In the genomic region with DNA sequence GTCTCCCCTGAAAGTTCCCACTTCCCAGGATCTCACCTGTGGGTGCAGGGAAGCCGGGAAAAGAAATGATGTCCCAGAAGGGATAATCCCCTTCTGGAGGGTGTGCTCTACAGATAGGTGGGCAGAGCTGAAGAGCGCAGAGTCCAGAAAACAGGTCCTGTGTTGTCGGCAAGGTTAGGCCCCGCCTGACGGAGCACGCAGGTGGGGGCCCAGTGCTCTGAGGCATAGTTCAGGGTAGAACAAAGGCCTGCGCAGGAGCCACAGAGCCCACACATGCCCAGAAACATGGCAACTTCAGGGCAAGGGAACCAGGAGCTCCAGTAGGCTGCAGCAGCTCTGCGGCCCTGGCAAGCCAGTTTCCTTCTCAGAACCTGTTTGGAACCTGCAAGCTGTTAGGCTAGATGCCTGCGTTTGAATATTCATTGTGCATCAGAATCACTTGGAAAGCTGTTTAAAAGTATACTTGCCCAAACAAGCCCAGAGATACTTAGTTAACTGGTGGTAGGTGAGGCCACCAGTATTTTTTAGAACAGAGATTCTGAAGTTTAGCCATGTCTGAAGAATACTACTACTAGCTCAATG, we compare ENCODE assay signal across 1 cellular context.
TF ChIP-seq lines count a peak whose summit lies in the region.

No MANE protein-coding gene starts in this region.

TF ChIP-seq in GM23338, 12 proteins besides CTCF, POLR2A, EP300 and RAD21 (continued from another document):
- TF ChIP-seq, protein P1, sequence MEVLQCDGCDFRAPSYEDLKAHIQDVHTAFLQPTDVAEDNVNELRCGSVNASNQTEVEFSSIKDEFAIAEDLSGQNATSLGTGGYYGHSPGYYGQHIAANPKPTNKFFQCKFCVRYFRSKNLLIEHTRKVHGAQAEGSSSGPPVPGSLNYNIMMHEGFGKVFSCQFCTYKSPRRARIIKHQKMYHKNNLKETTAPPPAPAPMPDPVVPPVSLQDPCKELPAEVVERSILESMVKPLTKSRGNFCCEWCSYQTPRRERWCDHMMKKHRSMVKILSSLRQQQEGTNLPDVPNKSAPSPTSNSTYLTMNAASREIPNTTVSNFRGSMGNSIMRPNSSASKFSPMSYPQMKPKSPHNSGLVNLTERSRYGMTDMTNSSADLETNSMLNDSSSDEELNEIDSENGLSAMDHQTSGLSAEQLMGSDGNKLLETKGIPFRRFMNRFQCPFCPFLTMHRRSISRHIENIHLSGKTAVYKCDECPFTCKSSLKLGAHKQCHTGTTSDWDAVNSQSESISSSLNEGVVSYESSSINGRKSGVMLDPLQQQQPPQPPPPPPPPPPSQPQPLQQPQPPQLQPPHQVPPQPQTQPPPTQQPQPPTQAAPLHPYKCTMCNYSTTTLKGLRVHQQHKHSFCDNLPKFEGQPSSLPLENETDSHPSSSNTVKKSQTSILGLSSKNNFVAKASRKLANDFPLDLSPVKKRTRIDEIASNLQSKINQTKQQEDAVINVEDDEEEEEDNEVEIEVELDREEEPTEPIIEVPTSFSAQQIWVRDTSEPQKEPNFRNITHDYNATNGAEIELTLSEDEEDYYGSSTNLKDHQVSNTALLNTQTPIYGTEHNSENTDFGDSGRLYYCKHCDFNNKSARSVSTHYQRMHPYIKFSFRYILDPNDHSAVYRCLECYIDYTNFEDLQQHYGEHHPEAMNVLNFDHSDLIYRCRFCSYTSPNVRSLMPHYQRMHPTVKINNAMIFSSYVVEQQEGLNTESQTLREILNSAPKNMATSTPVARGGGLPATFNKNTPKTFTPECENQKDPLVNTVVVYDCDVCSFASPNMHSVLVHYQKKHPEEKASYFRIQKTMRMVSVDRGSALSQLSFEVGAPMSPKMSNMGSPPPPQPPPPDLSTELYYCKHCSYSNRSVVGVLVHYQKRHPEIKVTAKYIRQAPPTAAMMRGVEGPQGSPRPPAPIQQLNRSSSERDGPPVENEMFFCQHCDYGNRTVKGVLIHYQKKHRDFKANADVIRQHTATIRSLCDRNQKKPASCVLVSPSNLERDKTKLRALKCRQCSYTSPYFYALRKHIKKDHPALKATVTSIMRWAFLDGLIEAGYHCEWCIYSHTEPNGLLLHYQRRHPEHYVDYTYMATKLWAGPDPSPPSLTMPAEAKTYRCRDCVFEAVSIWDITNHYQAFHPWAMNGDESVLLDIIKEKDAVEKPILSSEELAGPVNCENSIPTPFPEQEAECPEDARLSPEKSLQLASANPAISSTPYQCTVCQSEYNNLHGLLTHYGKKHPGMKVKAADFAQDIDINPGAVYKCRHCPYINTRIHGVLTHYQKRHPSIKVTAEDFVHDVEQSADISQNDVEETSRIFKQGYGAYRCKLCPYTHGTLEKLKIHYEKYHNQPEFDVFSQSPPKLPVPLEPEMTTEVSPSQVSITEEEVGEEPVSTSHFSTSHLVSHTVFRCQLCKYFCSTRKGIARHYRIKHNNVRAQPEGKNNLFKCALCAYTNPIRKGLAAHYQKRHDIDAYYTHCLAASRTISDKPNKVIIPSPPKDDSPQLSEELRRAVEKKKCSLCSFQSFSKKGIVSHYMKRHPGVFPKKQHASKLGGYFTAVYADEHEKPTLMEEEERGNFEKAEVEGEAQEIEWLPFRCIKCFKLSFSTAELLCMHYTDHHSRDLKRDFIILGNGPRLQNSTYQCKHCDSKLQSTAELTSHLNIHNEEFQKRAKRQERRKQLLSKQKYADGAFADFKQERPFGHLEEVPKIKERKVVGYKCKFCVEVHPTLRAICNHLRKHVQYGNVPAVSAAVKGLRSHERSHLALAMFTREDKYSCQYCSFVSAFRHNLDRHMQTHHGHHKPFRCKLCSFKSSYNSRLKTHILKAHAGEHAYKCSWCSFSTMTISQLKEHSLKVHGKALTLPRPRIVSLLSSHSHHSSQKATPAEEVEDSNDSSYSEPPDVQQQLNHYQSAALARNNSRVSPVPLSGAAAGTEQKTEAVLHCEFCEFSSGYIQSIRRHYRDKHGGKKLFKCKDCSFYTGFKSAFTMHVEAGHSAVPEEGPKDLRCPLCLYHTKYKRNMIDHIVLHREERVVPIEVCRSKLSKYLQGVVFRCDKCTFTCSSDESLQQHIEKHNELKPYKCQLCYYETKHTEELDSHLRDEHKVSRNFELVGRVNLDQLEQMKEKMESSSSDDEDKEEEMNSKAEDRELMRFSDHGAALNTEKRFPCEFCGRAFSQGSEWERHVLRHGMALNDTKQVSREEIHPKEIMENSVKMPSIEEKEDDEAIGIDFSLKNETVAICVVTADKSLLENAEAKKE (CRISPR knock-in tag; IDR thresholded peaks at IDR 0.05) = no peak
- TF ChIP-seq ZNF331 (CRISPR knock-in tag; IDR thresholded peaks at IDR 0.05; ENCODE audit: low read depth) (no peak), POLR2AphosphoS5 (IDR thresholded peaks at IDR 0.05; ENCODE audit: low read depth) (no peak), EZH2phosphoT487 (IDR thresholded peaks at IDR 0.05; ENCODE audit: unreplicated experiment) (no peak), NANOG (IDR thresholded peaks at IDR 0.05; ENCODE audit: borderline replicate concordance) (no peak), STAT1 (IDR thresholded peaks at IDR 0.05; ENCODE audit: unreplicated experiment) (no peak), ZNF114 (CRISPR knock-in tag; IDR thresholded peaks at IDR 0.05) (no peak), CREB1 (CRISPR knock-in tag; IDR thresholded peaks at IDR 0.05; ENCODE audit: low read depth) (no peak), EZH2 (IDR thresholded peaks at IDR 0.05; ENCODE audit: low read depth, unreplicated experiment) (no peak)
- TF ChIP-seq, protein P2, sequence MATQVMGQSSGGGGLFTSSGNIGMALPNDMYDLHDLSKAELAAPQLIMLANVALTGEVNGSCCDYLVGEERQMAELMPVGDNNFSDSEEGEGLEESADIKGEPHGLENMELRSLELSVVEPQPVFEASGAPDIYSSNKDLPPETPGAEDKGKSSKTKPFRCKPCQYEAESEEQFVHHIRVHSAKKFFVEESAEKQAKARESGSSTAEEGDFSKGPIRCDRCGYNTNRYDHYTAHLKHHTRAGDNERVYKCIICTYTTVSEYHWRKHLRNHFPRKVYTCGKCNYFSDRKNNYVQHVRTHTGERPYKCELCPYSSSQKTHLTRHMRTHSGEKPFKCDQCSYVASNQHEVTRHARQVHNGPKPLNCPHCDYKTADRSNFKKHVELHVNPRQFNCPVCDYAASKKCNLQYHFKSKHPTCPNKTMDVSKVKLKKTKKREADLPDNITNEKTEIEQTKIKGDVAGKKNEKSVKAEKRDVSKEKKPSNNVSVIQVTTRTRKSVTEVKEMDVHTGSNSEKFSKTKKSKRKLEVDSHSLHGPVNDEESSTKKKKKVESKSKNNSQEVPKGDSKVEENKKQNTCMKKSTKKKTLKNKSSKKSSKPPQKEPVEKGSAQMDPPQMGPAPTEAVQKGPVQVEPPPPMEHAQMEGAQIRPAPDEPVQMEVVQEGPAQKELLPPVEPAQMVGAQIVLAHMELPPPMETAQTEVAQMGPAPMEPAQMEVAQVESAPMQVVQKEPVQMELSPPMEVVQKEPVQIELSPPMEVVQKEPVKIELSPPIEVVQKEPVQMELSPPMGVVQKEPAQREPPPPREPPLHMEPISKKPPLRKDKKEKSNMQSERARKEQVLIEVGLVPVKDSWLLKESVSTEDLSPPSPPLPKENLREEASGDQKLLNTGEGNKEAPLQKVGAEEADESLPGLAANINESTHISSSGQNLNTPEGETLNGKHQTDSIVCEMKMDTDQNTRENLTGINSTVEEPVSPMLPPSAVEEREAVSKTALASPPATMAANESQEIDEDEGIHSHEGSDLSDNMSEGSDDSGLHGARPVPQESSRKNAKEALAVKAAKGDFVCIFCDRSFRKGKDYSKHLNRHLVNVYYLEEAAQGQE (IDR thresholded peaks at IDR 0.05; ENCODE audit: unreplicated experiment) = no peak
- TF ChIP-seq, protein P3, sequence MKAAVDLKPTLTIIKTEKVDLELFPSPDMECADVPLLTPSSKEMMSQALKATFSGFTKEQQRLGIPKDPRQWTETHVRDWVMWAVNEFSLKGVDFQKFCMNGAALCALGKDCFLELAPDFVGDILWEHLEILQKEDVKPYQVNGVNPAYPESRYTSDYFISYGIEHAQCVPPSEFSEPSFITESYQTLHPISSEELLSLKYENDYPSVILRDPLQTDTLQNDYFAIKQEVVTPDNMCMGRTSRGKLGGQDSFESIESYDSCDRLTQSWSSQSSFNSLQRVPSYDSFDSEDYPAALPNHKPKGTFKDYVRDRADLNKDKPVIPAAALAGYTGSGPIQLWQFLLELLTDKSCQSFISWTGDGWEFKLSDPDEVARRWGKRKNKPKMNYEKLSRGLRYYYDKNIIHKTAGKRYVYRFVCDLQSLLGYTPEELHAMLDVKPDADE (IDR thresholded peaks at IDR 0.05) = no peak
